8 cellular contexts compared by ENCODE assay signal in the genomic region with DNA sequence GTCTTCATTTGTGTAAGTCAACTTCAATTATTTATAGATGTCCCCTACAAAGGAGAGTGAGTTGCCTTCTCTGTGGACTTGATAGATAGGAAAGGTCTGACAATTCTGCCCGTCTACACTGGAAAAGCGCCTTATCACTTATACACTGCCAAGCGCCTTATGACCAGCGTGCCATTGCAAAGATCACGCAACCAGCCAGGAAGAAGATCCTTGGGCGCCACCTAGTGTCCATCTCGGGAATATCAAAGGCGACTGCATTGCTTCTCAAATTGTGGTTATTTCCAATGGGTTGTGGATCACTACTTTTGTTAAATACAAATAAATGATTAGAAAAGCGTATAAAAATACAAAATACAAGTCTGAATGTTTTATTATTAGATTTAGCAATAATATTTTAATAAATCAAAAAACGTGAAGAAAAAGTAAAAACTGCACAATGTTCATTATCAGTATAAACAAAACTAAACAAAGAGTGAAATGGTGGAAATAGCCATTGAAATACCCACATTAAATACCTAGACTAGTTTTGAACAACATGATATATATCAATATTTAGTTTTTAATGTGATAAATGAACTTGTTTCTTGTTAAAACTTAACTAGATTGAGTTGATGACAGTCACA. TPM values are rescaled to one million over a fixed set of nuclear protein-coding genes. Genes with fewer than 3 reads are reported as not detected.
DNase-seq lines count a peak whose midpoint lies in the region; ATAC-seq and TF ChIP-seq lines count a peak whose summit lies in the region.

No MANE protein-coding gene starts in this region.

- no peaks in the 10 kb centered on the region for H4K20me1 ChIP-seq in HCT116 (ENCODE audit: insufficient read depth)

- RAD21 ChIA-PET in HCT116 (lab: Charles Lee; ENCODE audit: low non-redundant PET in 1 of 2, low total read pairs in 2 of 2, uncharacterized antibody in 2 of 2, unreplicated experiment in 2 of 2): interaction anchor here in 1 of 2 experiments (0.9 kb wide), 1 partner anchor 125 kb away, joined by 3 read pairs; no protein-coding TSS in a partner anchor

- H3K27ac ChIP-seq in HCT116 (ENCODE audit: low read depth, low read length) (no peak overlapping the region), adrenal gland (no peak overlapping the region)

- POLR2A ChIA-PET in HCT116 (lab: Charles Lee): no interaction called here

- H3K4me2 ChIP-seq in HCT116 (ENCODE audit: low read length): no peak overlapping the region

- intact Hi-C loops in HCT116 (cut with micrococcal nuclease): loop anchor here (1.0 to 10.0 kb wide), 5 partner anchors 124 to 788 kb away; no protein-coding TSS in a partner anchor
- intact Hi-C loops in adrenal gland (cut with DNase I): loop anchor here in 1 of 2 donors (5.0 to 10.0 kb wide), 2 partner anchors 126 to 378 kb away; no protein-coding TSS in a partner anchor
- intact Hi-C loops in left cardiac atrium (cut with DNase I): loop anchor here (2.0 to 5.0 kb wide), 2 partner anchors 121 to 124 kb away; no protein-coding TSS in a partner anchor

- no peak overlapping the region for H3K9ac ChIP-seq in HCT116 (ENCODE audit: low read length)

- H3K79me2 ChIP-seq in HCT116 (ENCODE audit: insufficient read depth, low read length): no peaks in the 10 kb centered on the region

- H3K4me3 ChIP-seq in HCT116 (replicated peaks in 1 of 2; ENCODE audit: low read depth in 1 of 2, low read length in 2 of 2) (no peak overlapping the region), adrenal gland (no peak overlapping the region)

- no peak overlapping the region for H2AFZ ChIP-seq in HCT116 (ENCODE audit: low read depth, low read length, poor library complexity, severe bottlenecking)

- H3K36me3 ChIP-seq in HCT116 (ENCODE audit: control insufficient read depth in 1 of 2, insufficient read depth in 2 of 2, low read length in 2 of 2) (no peaks in the 10 kb centered on the region), adrenal gland (replicated peaks in 1 of 2) (no peaks in the 10 kb centered on the region)

- no peaks in the 10 kb centered on the region for H3K9me2 ChIP-seq in HCT116 (ENCODE audit: insufficient read depth)

- WGBS in adrenal gland, 4 donors: 3 to 5% (median 4%) methylated on average over 10 of the region's 10 CpGs

- CTCF ChIA-PET in HCT116 (lab: Charles Lee): interaction anchor here (1.4 to 3.5 kb wide), 3 partner anchors 23 to 381 kb away, joined by 10 to 19 read pairs (median 12); no protein-coding TSS in a partner anchor

- no peaks in the 10 kb centered on the region for H3K9me3 ChIP-seq in HCT116 (ENCODE audit: control insufficient read depth in 1 of 2, insufficient read depth in 1 of 2, low read depth in 1 of 2, low read length in 2 of 2)
- H3K9me3 ChIP-seq in adrenal gland (replicated peaks in 1 of 3): no peaks in the 10 kb centered on the region

- TF ChIP-seq RAD21 in HCT116 (IDR thresholded peaks at IDR 0.05; ENCODE audit: low read depth): peak; percentile 80

- H3K27me3 ChIP-seq in HCT116 (ENCODE audit: insufficient read depth, low read length) (no peaks in the 10 kb centered on the region), adrenal gland (no peaks in the 10 kb centered on the region)

- DNase-seq in ELR (ENCODE audit: low read depth) (peak; percentile 82), HCT116 (ENCODE audit: low read depth, low spot score) (peak; percentile 64), NCI-H1417 (lab: John Stamatoyannopoulos, UW) (peak; percentile 71 to 93 (median 88)), T follicular helper cell (ENCODE audit: low read depth) (peak; percentile 74), adrenal gland (peak; percentile 78 to 96 (median 88)), left cardiac atrium (peak; percentile 80), retina (peak; percentile 82), mesenteric fat pad (ENCODE audit: low spot score) (no peak)

- peak; percentile 86 for ATAC-seq in HCT116
- peak; percentile 71 to 74 for ATAC-seq in left cardiac atrium

- TF ChIP-seq CTCF in HCT116 (IDR thresholded peaks at IDR 0.05 in 2 of 3, conservative IDR thresholded peaks at IDR 0.05 in 1 of 3; ENCODE audit: borderline replicate concordance in 1 of 3, insufficient read depth in 1 of 3, low read depth in 2 of 3, low read length in 2 of 3) (peak; percentile 74 to 85 (median 82)), adrenal gland (IDR thresholded peaks at IDR 0.05) (peak; percentile 87 to 96 (median 91))

- TF ChIP-seq POLR2A in HCT116 (IDR thresholded peaks at IDR 0.05; ENCODE audit: borderline replicate concordance, extremely low read depth, insufficient read depth, insufficient read length) (no peak), adrenal gland (IDR thresholded peaks at IDR 0.05) (no peak)

- no TSS peak for BruUV-seq in HCT116 (replicated peaks; lab: Mats Ljungman, UMichigan)

- H3K4me1 ChIP-seq in HCT116 (ENCODE audit: control insufficient read depth in 1 of 2, insufficient read depth in 2 of 2, low read length in 2 of 2) (no peaks in the 10 kb centered on the region), adrenal gland (replicated peaks in 1 of 2) (peaks cover 0 to 4% of the 10 kb centered on the region in 2 donors)

TF ChIP-seq in HCT116, 20 proteins besides CTCF, POLR2A, EP300 and RAD21:
- no peak for TF ChIP-seq TCF7L2 (IDR thresholded peaks at IDR 0.05; ENCODE audit: borderline replicate concordance, extremely low read depth, insufficient read depth, insufficient read length)
- TF ChIP-seq, protein P1, sequence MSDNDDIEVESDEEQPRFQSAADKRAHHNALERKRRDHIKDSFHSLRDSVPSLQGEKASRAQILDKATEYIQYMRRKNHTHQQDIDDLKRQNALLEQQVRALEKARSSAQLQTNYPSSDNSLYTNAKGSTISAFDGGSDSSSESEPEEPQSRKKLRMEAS (IDR thresholded peaks at IDR 0.05): no peak

RNA-seq across cellular contexts. Expression of gene SUB1, which starts 27.8 kb away (rescaled TPM):
- total RNA-seq in HCT116 (2021; ENCODE audit: unreplicated experiment) (216 TPM), adrenal gland (100 to 1,000 TPM in 6 of 8 donors, 10 to 100 TPM in 2; 48.1 to 229 (median 166) TPM), left cardiac atrium (100 to 1,000 TPM; 192 to 204 TPM), mesenteric fat pad (295 TPM)
- polyA plus RNA-seq in HCT116 (2012): 51.1 and 99.3 TPM in 2 replicates
- 100 to 1,000 TPM; 126 to 428 (median 126) TPM for polyA plus RNA-seq in adrenal gland
